In genomic region chr21:41767606-41768370, GRCh38 we compare ENCODE assay signal across 1 cellular context.
A peak's percentile ranks its signal among the peaks of the same experiment; 100 is the strongest.
TF ChIP-seq lines count a peak whose summit lies in the region.

No MANE protein-coding gene starts in this region.

TF ChIP-seq in HepG2, 621 proteins besides CTCF, POLR2A, EP300 and RAD21 (continues in another document):
- TF ChIP-seq HMGXB3 (CRISPR knock-in tag; IDR thresholded peaks at IDR 0.05; ENCODE audit: borderline replicate concordance) (no peak), ZNF362 (CRISPR knock-in tag; IDR thresholded peaks at IDR 0.05; ENCODE audit: borderline replicate concordance) (0 out of 2 replicates have a peak, but pooled peaks have one; percentile 23), TCF12 (IDR thresholded peaks at IDR 0.05) (no peak), TCF12 (CRISPR knock-in tag; IDR thresholded peaks at IDR 0.05) (no peak), NR2C2 (CRISPR knock-in tag; IDR thresholded peaks at IDR 0.05; ENCODE audit: borderline replicate concordance) (0 out of 2 replicates have a peak, but pooled peaks have one; percentile 7), KDM5B (CRISPR knock-in tag; IDR thresholded peaks at IDR 0.05; ENCODE audit: borderline replicate concordance) (0 out of 2 replicates have a peak, but pooled peaks have one; percentile 21), HNF4A (CRISPR knock-in tag; IDR thresholded peaks at IDR 0.05) (0 out of 2 replicates have a peak, but pooled peaks have one; percentile 8), ZFX (CRISPR knock-in tag; IDR thresholded peaks at IDR 0.05; ENCODE audit: low read depth) (0 out of 2 replicates have a peak, but pooled peaks have one; percentile 31), HNRNPL (IDR thresholded peaks at IDR 0.05; ENCODE audit: low read depth, low read length) (no peak), ZNF430 (CRISPR knock-in tag; IDR thresholded peaks at IDR 0.05) (peak; percentile 21; the same call in 1 of the 2 replicates), ZNF512B (CRISPR knock-in tag; IDR thresholded peaks at IDR 0.05; ENCODE audit: borderline replicate concordance) (0 out of 2 replicates have a peak, but pooled peaks have one; percentile 25), SOX13 (IDR thresholded peaks at IDR 0.05) (no peak), SOX13 (CRISPR knock-in tag; conservative IDR thresholded peaks at IDR 0.05 in 1 of 2, IDR thresholded peaks at IDR 0.05 in 1 of 2) (0 out of 4 replicates have a peak, but pooled peaks of 1 of the 2 experiments have one; percentile 3), BCL6 (CRISPR knock-in tag; IDR thresholded peaks at IDR 0.05) (peak; percentile 64; the same call in 1 of the 2 replicates), CBX2 (IDR thresholded peaks at IDR 0.05; ENCODE audit: low read depth, low read length) (peak; percentile 57; the same call in 1 of the 2 replicates), CBX2 (CRISPR knock-in tag; IDR thresholded peaks at IDR 0.05; ENCODE audit: low read depth) (no peak), CCAR2 (optimal IDR thresholded peaks at IDR 0.05; ENCODE audit: low read depth, low read length) (no peak), ZHX1 (CRISPR knock-in tag; IDR thresholded peaks at IDR 0.05; ENCODE audit: low read depth) (no peak), ARNT (IDR thresholded peaks at IDR 0.05) (no peak), KAT8 (CRISPR knock-in tag; IDR thresholded peaks at IDR 0.05) (peak; percentile 24; the same call in 1 of the 2 replicates)
- TF ChIP-seq, protein P1, sequence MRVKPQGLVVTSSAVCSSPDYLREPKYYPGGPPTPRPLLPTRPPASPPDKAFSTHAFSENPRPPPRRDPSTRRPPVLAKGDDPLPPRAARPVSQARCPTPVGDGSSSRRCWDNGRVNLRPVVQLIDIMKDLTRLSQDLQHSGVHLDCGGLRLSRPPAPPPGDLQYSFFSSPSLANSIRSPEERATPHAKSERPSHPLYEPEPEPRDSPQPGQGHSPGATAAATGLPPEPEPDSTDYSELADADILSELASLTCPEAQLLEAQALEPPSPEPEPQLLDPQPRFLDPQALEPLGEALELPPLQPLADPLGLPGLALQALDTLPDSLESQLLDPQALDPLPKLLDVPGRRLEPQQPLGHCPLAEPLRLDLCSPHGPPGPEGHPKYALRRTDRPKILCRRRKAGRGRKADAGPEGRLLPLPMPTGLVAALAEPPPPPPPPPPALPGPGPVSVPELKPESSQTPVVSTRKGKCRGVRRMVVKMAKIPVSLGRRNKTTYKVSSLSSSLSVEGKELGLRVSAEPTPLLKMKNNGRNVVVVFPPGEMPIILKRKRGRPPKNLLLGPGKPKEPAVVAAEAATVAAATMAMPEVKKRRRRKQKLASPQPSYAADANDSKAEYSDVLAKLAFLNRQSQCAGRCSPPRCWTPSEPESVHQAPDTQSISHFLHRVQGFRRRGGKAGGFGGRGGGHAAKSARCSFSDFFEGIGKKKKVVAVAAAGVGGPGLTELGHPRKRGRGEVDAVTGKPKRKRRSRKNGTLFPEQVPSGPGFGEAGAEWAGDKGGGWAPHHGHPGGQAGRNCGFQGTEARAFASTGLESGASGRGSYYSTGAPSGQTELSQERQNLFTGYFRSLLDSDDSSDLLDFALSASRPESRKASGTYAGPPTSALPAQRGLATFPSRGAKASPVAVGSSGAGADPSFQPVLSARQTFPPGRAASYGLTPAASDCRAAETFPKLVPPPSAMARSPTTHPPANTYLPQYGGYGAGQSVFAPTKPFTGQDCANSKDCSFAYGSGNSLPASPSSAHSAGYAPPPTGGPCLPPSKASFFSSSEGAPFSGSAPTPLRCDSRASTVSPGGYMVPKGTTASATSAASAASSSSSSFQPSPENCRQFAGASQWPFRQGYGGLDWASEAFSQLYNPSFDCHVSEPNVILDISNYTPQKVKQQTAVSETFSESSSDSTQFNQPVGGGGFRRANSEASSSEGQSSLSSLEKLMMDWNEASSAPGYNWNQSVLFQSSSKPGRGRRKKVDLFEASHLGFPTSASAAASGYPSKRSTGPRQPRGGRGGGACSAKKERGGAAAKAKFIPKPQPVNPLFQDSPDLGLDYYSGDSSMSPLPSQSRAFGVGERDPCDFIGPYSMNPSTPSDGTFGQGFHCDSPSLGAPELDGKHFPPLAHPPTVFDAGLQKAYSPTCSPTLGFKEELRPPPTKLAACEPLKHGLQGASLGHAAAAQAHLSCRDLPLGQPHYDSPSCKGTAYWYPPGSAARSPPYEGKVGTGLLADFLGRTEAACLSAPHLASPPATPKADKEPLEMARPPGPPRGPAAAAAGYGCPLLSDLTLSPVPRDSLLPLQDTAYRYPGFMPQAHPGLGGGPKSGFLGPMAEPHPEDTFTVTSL (CRISPR knock-in tag; IDR thresholded peaks at IDR 0.05; ENCODE audit: borderline replicate concordance): no peak
- TF ChIP-seq, protein P2, sequence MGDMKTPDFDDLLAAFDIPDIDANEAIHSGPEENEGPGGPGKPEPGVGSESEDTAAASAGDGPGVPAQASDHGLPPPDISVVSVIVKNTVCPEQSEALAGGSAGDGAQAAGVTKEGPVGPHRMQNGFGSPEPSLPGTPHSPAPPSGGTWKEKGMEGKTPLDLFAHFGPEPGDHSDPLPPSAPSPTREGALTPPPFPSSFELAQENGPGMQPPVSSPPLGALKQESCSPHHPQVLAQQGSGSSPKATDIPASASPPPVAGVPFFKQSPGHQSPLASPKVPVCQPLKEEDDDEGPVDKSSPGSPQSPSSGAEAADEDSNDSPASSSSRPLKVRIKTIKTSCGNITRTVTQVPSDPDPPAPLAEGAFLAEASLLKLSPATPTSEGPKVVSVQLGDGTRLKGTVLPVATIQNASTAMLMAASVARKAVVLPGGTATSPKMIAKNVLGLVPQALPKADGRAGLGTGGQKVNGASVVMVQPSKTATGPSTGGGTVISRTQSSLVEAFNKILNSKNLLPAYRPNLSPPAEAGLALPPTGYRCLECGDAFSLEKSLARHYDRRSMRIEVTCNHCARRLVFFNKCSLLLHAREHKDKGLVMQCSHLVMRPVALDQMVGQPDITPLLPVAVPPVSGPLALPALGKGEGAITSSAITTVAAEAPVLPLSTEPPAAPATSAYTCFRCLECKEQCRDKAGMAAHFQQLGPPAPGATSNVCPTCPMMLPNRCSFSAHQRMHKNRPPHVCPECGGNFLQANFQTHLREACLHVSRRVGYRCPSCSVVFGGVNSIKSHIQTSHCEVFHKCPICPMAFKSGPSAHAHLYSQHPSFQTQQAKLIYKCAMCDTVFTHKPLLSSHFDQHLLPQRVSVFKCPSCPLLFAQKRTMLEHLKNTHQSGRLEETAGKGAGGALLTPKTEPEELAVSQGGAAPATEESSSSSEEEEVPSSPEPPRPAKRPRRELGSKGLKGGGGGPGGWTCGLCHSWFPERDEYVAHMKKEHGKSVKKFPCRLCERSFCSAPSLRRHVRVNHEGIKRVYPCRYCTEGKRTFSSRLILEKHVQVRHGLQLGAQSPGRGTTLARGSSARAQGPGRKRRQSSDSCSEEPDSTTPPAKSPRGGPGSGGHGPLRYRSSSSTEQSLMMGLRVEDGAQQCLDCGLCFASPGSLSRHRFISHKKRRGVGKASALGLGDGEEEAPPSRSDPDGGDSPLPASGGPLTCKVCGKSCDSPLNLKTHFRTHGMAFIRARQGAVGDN (CRISPR knock-in tag; IDR thresholded peaks at IDR 0.05): peak; percentile 39; the same call in 1 of the 2 replicates
- TF ChIP-seq, protein P3, sequence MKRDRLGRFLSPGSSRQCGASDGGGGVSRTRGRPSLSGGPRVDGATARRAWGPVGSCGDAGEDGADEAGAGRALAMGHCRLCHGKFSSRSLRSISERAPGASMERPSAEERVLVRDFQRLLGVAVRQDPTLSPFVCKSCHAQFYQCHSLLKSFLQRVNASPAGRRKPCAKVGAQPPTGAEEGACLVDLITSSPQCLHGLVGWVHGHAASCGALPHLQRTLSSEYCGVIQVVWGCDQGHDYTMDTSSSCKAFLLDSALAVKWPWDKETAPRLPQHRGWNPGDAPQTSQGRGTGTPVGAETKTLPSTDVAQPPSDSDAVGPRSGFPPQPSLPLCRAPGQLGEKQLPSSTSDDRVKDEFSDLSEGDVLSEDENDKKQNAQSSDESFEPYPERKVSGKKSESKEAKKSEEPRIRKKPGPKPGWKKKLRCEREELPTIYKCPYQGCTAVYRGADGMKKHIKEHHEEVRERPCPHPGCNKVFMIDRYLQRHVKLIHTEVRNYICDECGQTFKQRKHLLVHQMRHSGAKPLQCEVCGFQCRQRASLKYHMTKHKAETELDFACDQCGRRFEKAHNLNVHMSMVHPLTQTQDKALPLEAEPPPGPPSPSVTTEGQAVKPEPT (CRISPR knock-in tag; IDR thresholded peaks at IDR 0.05; ENCODE audit: low read depth): 0 out of 2 replicates have a peak, but pooled peaks have one; percentile 15
- TF ChIP-seq, protein P4, sequence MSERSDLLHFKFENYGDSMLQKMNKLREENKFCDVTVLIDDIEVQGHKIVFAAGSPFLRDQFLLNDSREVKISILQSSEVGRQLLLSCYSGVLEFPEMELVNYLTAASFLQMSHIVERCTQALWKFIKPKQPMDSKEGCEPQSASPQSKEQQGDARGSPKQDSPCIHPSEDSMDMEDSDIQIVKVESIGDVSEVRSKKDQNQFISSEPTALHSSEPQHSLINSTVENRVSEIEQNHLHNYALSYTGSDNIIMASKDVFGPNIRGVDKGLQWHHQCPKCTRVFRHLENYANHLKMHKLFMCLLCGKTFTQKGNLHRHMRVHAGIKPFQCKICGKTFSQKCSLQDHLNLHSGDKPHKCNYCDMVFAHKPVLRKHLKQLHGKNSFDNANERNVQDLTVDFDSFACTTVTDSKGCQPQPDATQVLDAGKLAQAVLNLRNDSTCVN (CRISPR knock-in tag; IDR thresholded peaks at IDR 0.05; ENCODE audit: borderline replicate concordance): 0 out of 2 replicates have a peak, but pooled peaks have one; percentile 39
